In genomic region chr4:1720163-1720983, GRCh38 we compare ENCODE assay signal across 8 cellular contexts. TPM values are rescaled to one million over a fixed set of nuclear protein-coding genes. Genes with fewer than 3 reads are reported as not detected.
DNase-seq lines count a peak whose midpoint lies in the region; ATAC-seq, FAIRE-seq and TF ChIP-seq lines count a peak whose summit lies in the region.

No MANE protein-coding gene starts in this region.

- TF ChIP-seq CTCF in AG04449 (IDR thresholded peaks at IDR 0.05; ENCODE audit: insufficient read depth, low read length, missing control alignments), result no peak
- TF ChIP-seq CTCF in breast epithelium (IDR thresholded peaks at IDR 0.05), result no peak

- peak overlapping the region; percentile 76 to 89 (median 84) for H3K4me3 Mint-ChIP-seq in immature natural killer cell

- peak overlapping the region; percentile 89 for H3K9ac ChIP-seq in SK-N-MC (ENCODE audit: insufficient read length)

- H3K27me3 ChIP-seq in breast epithelium (no peaks in the 10 kb centered on the region), small intestine (ENCODE audit: control insufficient read depth in 2 of 2, insufficient read depth in 2 of 2, low read length in 2 of 2) (no peaks in the 10 kb centered on the region)

- no peak for FAIRE-seq in small intestine (lab: Jason Lieb, UNC)

- H3K4me3 ChIP-seq in AG04449 (ENCODE audit: low read depth, low read length) (peak overlapping the region; percentile 81), SK-N-MC (peak overlapping the region; percentile 92), breast epithelium (peak overlapping the region; percentile 63 to 83 (median 80)), small intestine (ENCODE audit: low read depth in 1 of 2, low read length in 2 of 2) (peak overlapping the region; percentile 49 to 86)

- intact Hi-C loops in breast epithelium (cut with DNase I; ENCODE audit: low total_unique reads), result no loop called here

- H3K4me1 Mint-ChIP-seq in immature natural killer cell, result peaks cover 39 to 52% of the 10 kb centered on the region in 2 donors

- H3K27ac Mint-ChIP-seq in immature natural killer cell, result peak overlapping the region; percentile 57 to 92 (median 90)

- H3K4me1 ChIP-seq in breast epithelium (peaks cover 8 to 15% of the 10 kb centered on the region in 2 donors), small intestine (ENCODE audit: control insufficient read depth in 2 of 2, insufficient read depth in 1 of 2, low read depth in 1 of 2, low read length in 1 of 2) (peaks cover 3 to 6% of the 10 kb centered on the region in 2 donors)

- H3K9me3 ChIP-seq in SK-N-MC (ENCODE audit: low read depth, low read length) (no peaks in the 10 kb centered on the region), breast epithelium (no peaks in the 10 kb centered on the region), small intestine (ENCODE audit: control insufficient read depth, low read depth) (no peaks in the 10 kb centered on the region)

- peaks cover 0 to 2% (median 0%) of the 10 kb centered on the region in 6 donors for H3K9me3 Mint-ChIP-seq in immature natural killer cell

- POLR2A ChIA-PET in AG04449 (lab: Yijun Ruan, JAX), result interaction anchor here (0.5 to 1.8 kb wide), 4 partner anchors 8 to 374 kb away, joined by 3 to 21 read pairs (median 3); partner anchors contain the start of genes SLBP and UVSSA

- WGBS in small intestine, 3 donors, result 1% methylated on average over 64 to 79 of the region's 79 CpGs

- peaks cover 4 to 8% (median 6%) of the 10 kb centered on the region in 3 donors for H3K27me3 Mint-ChIP-seq in immature natural killer cell (ENCODE audit: low read depth in 3 of 3)

- ATAC-seq in GM18502 (IDR thresholded peaks at IDR 0.05; ENCODE audit: poor library complexity, unreplicated experiment) (peak; percentile 15), HG02970 (IDR thresholded peaks at IDR 0.05; ENCODE audit: low FRiP score, unreplicated experiment) (peak; percentile 0), HG02884 (IDR thresholded peaks at IDR 0.05; ENCODE audit: unreplicated experiment) (no peak)

- DNase-seq in AG04449 (ENCODE audit: low read depth, low spot score) (no peak), SK-N-MC (ENCODE audit: low read depth, low spot score) (no peak), breast epithelium (ENCODE audit: low spot score in 2 of 2) (no peak), immature natural killer cell (peak in 2 of 3 donors; percentile 46 to 48), small intestine (peak; percentile 64)

- peaks cover 24% of the 10 kb centered on the region for H3K36me3 ChIP-seq in SK-N-MC (ENCODE audit: insufficient read depth, low read length)
- H3K36me3 ChIP-seq in breast epithelium, result no peaks in the 10 kb centered on the region
- peaks cover 0 to 3% of the 10 kb centered on the region in 2 donors for H3K36me3 ChIP-seq in small intestine (ENCODE audit: control insufficient read depth in 2 of 2, insufficient read depth in 2 of 2, low read length in 2 of 2)

- H3K27ac ChIP-seq in SK-N-MC, result peak overlapping the region; percentile 70
- peak overlapping the region; percentile 88 to 90 for H3K27ac ChIP-seq in breast epithelium
- peak overlapping the region; percentile 94 for H3K27ac ChIP-seq in small intestine (ENCODE audit: low read depth in 1 of 2, low read length in 1 of 2)

- CTCF ChIA-PET in AG04449 (lab: Yijun Ruan, JAX), result interaction anchor here (1.0 to 15.3 kb wide), 5 partner anchors 10 to 91 kb away, joined by 3 to 268 read pairs (median 5); no protein-coding TSS in a partner anchor

- H3K36me3 Mint-ChIP-seq in immature natural killer cell, result no peaks in the 10 kb centered on the region

- TF ChIP-seq POLR2A in breast epithelium (IDR thresholded peaks at IDR 0.05), result no peak

RNA-seq across cellular contexts. Expression of gene TMEM129, which starts 0.8 kb away (rescaled TPM):
- 10 to 100 TPM; 40.5 to 47.3 (median 41.6) TPM for total RNA-seq in breast epithelium
- polyA plus RNA-seq in immature natural killer cell, result 10 to 100 TPM; 25.5 to 37.9 (median 37.3) TPM
- 10 to 100 TPM; 18.6 to 47.2 (median 25.5) TPM for polyA plus RNA-seq in small intestine

RNA-seq across cellular contexts. Expression of gene TACC3, which starts 0.9 kb away (rescaled TPM):
- 1 to 10 TPM; 4.1 to 7.8 (median 4.9) TPM for total RNA-seq in breast epithelium
- polyA plus RNA-seq in immature natural killer cell, result 10 to 100 TPM in 1 of 3 donors, 1 to 10 TPM in 2; 5.0 to 11.9 (median 7.3) TPM
- 10 to 100 TPM; 11.9 to 41.4 (median 12.7) TPM for polyA plus RNA-seq in small intestine

RNA-seq across cellular contexts. Expression of gene SLBP, which starts 8.3 kb away (rescaled TPM):
- total RNA-seq in breast epithelium, result 10 to 100 TPM; 45.1 to 52.0 (median 45.6) TPM
- 10 to 100 TPM; 59.0 to 71.6 (median 61.7) TPM for polyA plus RNA-seq in immature natural killer cell
- polyA plus RNA-seq in small intestine, result 10 to 100 TPM; 25.5 to 28.2 (median 27.6) TPM

RNA-seq across cellular contexts. Expression of gene FAM53A, which starts 36.3 kb away (rescaled TPM):
- total RNA-seq in breast epithelium, result 1 to 10 TPM; 3.7 to 7.2 (median 4.6) TPM
- 1 to 10 TPM in 1 of 3 donors, under 1 TPM in 2; 0.38 to 2.6 (median 0.83) TPM for polyA plus RNA-seq in immature natural killer cell
- polyA plus RNA-seq in small intestine, result 1 to 10 TPM in 1 of 3 donors, under 1 TPM in 1, not detected in 1; 0.27 to 1.1 TPM

Comparison
In these comparisons a context has a peak if more than half of its experiments do, and no peak if none do; other contexts are left out.
1. DNase-seq: peak in immature natural killer cell (2 of 3) and small intestine (single experiment); none in AG04449 (single experiment), SK-N-MC (single experiment) and breast epithelium (0 of 2).
2. Peak in every context shown above with its lines, with median percentiles within 50 percentile points of each other: H3K4me3 ChIP-seq and H3K27ac ChIP-seq.